16 cellular contexts compared by ENCODE assay signal in genomic region chr11:83725718-83726117, GRCh38.
A peak's percentile ranks its signal among the peaks of the same experiment; 100 is the strongest.
DNase-seq lines count a peak whose midpoint lies in the region; ATAC-seq and TF ChIP-seq lines count a peak whose summit lies in the region.
"Had no signal": no experiment of that assay in that cellular context is flagged by ENCODE, and none has a peak within 500 bp of the region (broad histone marks: within the 10 kb centered on the region; RNA-seq: fewer than 3 reads in every experiment).

No MANE protein-coding gene starts in this region.

- no peaks in the 10 kb centered on the region for H3F3A ChIP-seq in DOHH2 (ENCODE audit: control insufficient read depth, insufficient read depth)

- no CpG with 5 or more reads among the region's 4 CpGs for WGBS in mesendoderm (ENCODE audit: extremely low coverage, insufficient coverage, low lambda C conversion rate)
- WGBS in upper lobe of left lung, 2 donors: 48% methylated on average over 4 of the region's 4 CpGs
- WGBS in psoas muscle, 3 donors: 22 to 37% (median 36%) methylated on average over 4 of the region's 4 CpGs

- H3K4me3 ChIP-seq in DOHH2 (ENCODE audit: low read length): no peak overlapping the region
- no peak overlapping the region for H3K4me3 ChIP-seq in OCI-LY7 (ENCODE audit: low read depth, low read length, poor library complexity, severe bottlenecking)
- no peak overlapping the region for H3K4me3 ChIP-seq in mesendoderm (ENCODE audit: low read length)
- H3K4me3 ChIP-seq in upper lobe of left lung: no peak overlapping the region
- H3K4me3 ChIP-seq in psoas muscle: no peak overlapping the region

- ATAC-seq in GM21529 (IDR thresholded peaks at IDR 0.05; ENCODE audit: unreplicated experiment): peak; percentile 53
- ATAC-seq in upper lobe of left lung (ENCODE audit: low FRiP score in 2 of 2): no peak
- ATAC-seq in psoas muscle: no peak
- ATAC-seq: gastroesophageal sphincter had no signal

- no peak for TF ChIP-seq EP300 in upper lobe of left lung (IDR thresholded peaks at IDR 0.05)

- POLR2A ChIA-PET in OCI-LY7 (lab: Charles Lee): interaction anchor here (0.6 to 1.7 kb wide), 4 partner anchors 16 to 884 kb away, joined by 3 to 6 read pairs (median 4); no protein-coding TSS in a partner anchor

- H3K79me1 ChIP-seq in mesendoderm (ENCODE audit: low read length): no peaks in the 10 kb centered on the region

- no peak for TF ChIP-seq POLR2A in upper lobe of left lung (IDR thresholded peaks at IDR 0.05)

- no peak overlapping the region for H3K23ac ChIP-seq in mesendoderm (ENCODE audit: low read length)

- H2AFZ ChIP-seq in OCI-LY7 (ENCODE audit: low read length): no peak overlapping the region

- no peaks in the 10 kb centered on the region for H3K9me3 ChIP-seq in DOHH2 (ENCODE audit: control insufficient read depth, insufficient read depth, low read length)
- no peaks in the 10 kb centered on the region for H3K9me3 ChIP-seq in OCI-LY7 (ENCODE audit: low read length)
- no peaks in the 10 kb centered on the region for H3K9me3 ChIP-seq in upper lobe of left lung
- H3K9me3 ChIP-seq in psoas muscle: no peaks in the 10 kb centered on the region
- H3K9me3 ChIP-seq: gastroesophageal sphincter had no signal

- 0 out of 2 replicates have a peak overlapping the region, but pooled peaks have one; percentile 5 for H3K4me2 ChIP-seq in DOHH2 (ENCODE audit: low read length)
- H3K4me2 ChIP-seq in OCI-LY7 (ENCODE audit: low read length): peak overlapping the region; percentile 39; the same call in 1 of the 2 replicates
- peak overlapping the region; percentile 2 for H3K4me2 ChIP-seq in mesendoderm (ENCODE audit: low read length)

- H3K27me3 ChIP-seq in DOHH2 (ENCODE audit: control insufficient read depth, low read length) (peaks cover 19% of the 10 kb centered on the region), mesendoderm (ENCODE audit: insufficient read depth, low read length, poor library complexity) (no peaks in the 10 kb centered on the region), upper lobe of left lung (no peaks in the 10 kb centered on the region), psoas muscle (ENCODE audit: insufficient read depth in 3 of 3, low read length in 2 of 3) (peaks cover 0 to 2% (median 0%) of the 10 kb centered on the region in 3 donors)
- H3K27me3 ChIP-seq: gastroesophageal sphincter had no signal

- no TSS peak for BruUV-seq in OCI-LY7 (replicated peaks; lab: Mats Ljungman, UMichigan)

- H3K27ac ChIP-seq in DOHH2 (ENCODE audit: low read depth, low read length): no peak overlapping the region
- H3K27ac ChIP-seq in OCI-LY7 (ENCODE audit: low read depth, low read length, poor library complexity, severe bottlenecking): no peak overlapping the region
- H3K27ac ChIP-seq in mesendoderm (ENCODE audit: low read depth, low read length): peak overlapping the region; percentile 80
- H3K27ac ChIP-seq in upper lobe of left lung: no peak overlapping the region
- no peak overlapping the region for H3K27ac ChIP-seq in psoas muscle

- H2BK5ac ChIP-seq in mesendoderm (ENCODE audit: low read length): peak overlapping the region; percentile 80

- no peak overlapping the region for H4K5ac ChIP-seq in mesendoderm (ENCODE audit: low read length)

- H4K20me1 ChIP-seq in DOHH2 (ENCODE audit: control insufficient read depth, insufficient read depth, low read depth, low read length): no peaks in the 10 kb centered on the region
- no peaks in the 10 kb centered on the region for H4K20me1 ChIP-seq in OCI-LY7 (ENCODE audit: insufficient read depth, low read length)

- no peaks in the 10 kb centered on the region for H3K9me2 ChIP-seq in DOHH2 (replicated peaks; ENCODE audit: control insufficient read depth, low read length)
- H3K9me2 ChIP-seq in OCI-LY7 (ENCODE audit: insufficient read depth, low read length): no peaks in the 10 kb centered on the region

- peak overlapping the region; percentile 60 for H3K9ac ChIP-seq in mesendoderm (ENCODE audit: low read length)

- peak overlapping the region; percentile 64 for H3K56ac ChIP-seq in mesendoderm (ENCODE audit: low read length)

- peak overlapping the region; percentile 57 for H2BK15ac ChIP-seq in mesendoderm (replicated peaks; ENCODE audit: low read depth)

- peaks cover 19% of the 10 kb centered on the region for H3K4me1 ChIP-seq in DOHH2 (ENCODE audit: control insufficient read depth, low read length)
- no peaks in the 10 kb centered on the region for H3K4me1 ChIP-seq in OCI-LY7 (ENCODE audit: insufficient read depth, low read length, poor library complexity, severe bottlenecking)
- peaks cover 14% of the 10 kb centered on the region for H3K4me1 ChIP-seq in mesendoderm (ENCODE audit: control insufficient read depth, low read depth, low read length)
- H3K4me1 ChIP-seq in upper lobe of left lung: peaks cover 0 to 10% (median 10%) of the 10 kb centered on the region in 4 donors
- no peaks in the 10 kb centered on the region for H3K4me1 ChIP-seq in psoas muscle

- peak overlapping the region; percentile 97 for H3K18ac ChIP-seq in mesendoderm (ENCODE audit: low read length)

- H2AK5ac ChIP-seq in mesendoderm (ENCODE audit: low read length): no peak overlapping the region

- DNase-seq in OCI-LY7 (ENCODE audit: low spot score) (no peak), mesendoderm (peak; percentile 64), mucosa of gallbladder (ENCODE audit: low spot score) (no peak), dedifferentiated amniotic fluid mesenchymal stem cell (ENCODE audit: extremely low spot score) (no peak), upper lobe of left lung (no peak), psoas muscle (no peak)
- DNase-seq: activated CD4-positive, alpha-beta T cell treated with anti-CD3 and anti-CD28 coated beads, Interleukin-2, amount 50 U/mL, for 4 hours; cortex of kidney; DND-41; HFFc6; NCI-H1694; retina; substantia nigra had no signal

- TF ChIP-seq CTCF in DOHH2 (IDR thresholded peaks at IDR 0.05; ENCODE audit: low read depth, low read length, poor library complexity, severe bottlenecking): no peak
- TF ChIP-seq CTCF in OCI-LY7 (conservative IDR thresholded peaks at IDR 0.05; ENCODE audit: low read length): no peak
- TF ChIP-seq CTCF in upper lobe of left lung (IDR thresholded peaks at IDR 0.05): no peak
- no peak for TF ChIP-seq CTCF in psoas muscle (IDR thresholded peaks at IDR 0.05)

- H4K8ac ChIP-seq in mesendoderm (ENCODE audit: low read depth, low read length): no peak overlapping the region

- H3K4ac ChIP-seq in mesendoderm (ENCODE audit: low read depth, low read length): peak overlapping the region; percentile 86

- intact Hi-C loops in OCI-LY7 (cut with micrococcal nuclease; ENCODE audit: unreplicated experiment): loop anchor here (10.0 kb wide), 1 partner anchor 861 kb away; no protein-coding TSS in a partner anchor
- intact Hi-C loops in psoas muscle (cut with DNase I): loop anchor here in 1 of 2 donors (10.0 kb wide), 1 partner anchor 431 kb away; no protein-coding TSS in a partner anchor

- peak overlapping the region; percentile 92 for H2BK120ac ChIP-seq in mesendoderm (ENCODE audit: low read depth, low read length)

- no peaks in the 10 kb centered on the region for H3K79me2 ChIP-seq in DOHH2 (ENCODE audit: control insufficient read depth, low read length)
- no peaks in the 10 kb centered on the region for H3K79me2 ChIP-seq in OCI-LY7 (ENCODE audit: insufficient read depth, low read depth, low read length)
- no peaks in the 10 kb centered on the region for H3K79me2 ChIP-seq in mesendoderm (ENCODE audit: control insufficient read depth, insufficient read depth, low read length)

- CTCF ChIA-PET in OCI-LY7 (lab: Charles Lee; ENCODE audit: unreplicated experiment): interaction anchor here (1.0 kb wide), 1 partner anchor 950 kb away, joined by 3 read pairs; no protein-coding TSS in a partner anchor

- no peaks in the 10 kb centered on the region for H3K36me3 ChIP-seq in DOHH2 (ENCODE audit: control insufficient read depth, low read length)
- no peaks in the 10 kb centered on the region for H3K36me3 ChIP-seq in OCI-LY7 (ENCODE audit: insufficient read depth, low read length)
- no peaks in the 10 kb centered on the region for H3K36me3 ChIP-seq in mesendoderm (ENCODE audit: control insufficient read depth, insufficient read depth, low read length)
- no peaks in the 10 kb centered on the region for H3K36me3 ChIP-seq in upper lobe of left lung
- H3K36me3 ChIP-seq in psoas muscle (ENCODE audit: insufficient read depth in 1 of 2, low read depth in 1 of 2): no peaks in the 10 kb centered on the region
- H3K36me3 ChIP-seq: gastroesophageal sphincter had no signal
